ENCODE assay signal across 36 cellular contexts in genomic region chr20:45288376-45288775, GRCh38. TPM values are rescaled to one million over a fixed set of nuclear protein-coding genes. Genes with fewer than 3 reads are reported as not detected.
"Had no signal": no experiment of that assay in that cellular context is flagged by ENCODE, and none has a peak within 500 bp of the region (broad histone marks: within the 10 kb centered on the region; RNA-seq: fewer than 3 reads in every experiment).

No MANE protein-coding gene starts in this region.

- H3K27ac ChIP-seq: brain microvascular endothelial cell, epithelial cell of prostate, esophagus squamous epithelium, gastroesophageal sphincter, heart right ventricle, WERI-Rb-1 had no signal

- H3K36me3 ChIP-seq: brain microvascular endothelial cell, esophagus squamous epithelium, gastroesophageal sphincter, heart right ventricle, WERI-Rb-1 had no signal

- H3K27me3 ChIP-seq: brain microvascular endothelial cell had no signal

- H3K4me1 Mint-ChIP-seq: activated CD4-positive, alpha-beta T cell treated with anti-CD3 and anti-CD28 coated beads for 36 hours; activated T-helper 17 cell treated with anti-CD3 and anti-CD28 coated beads, Interleukin-2, amount 50 U/mL, for 72 hours had no signal

- DNase-seq: activated CD4-positive, alpha-beta memory T cell treated with anti-CD3 and anti-CD28 coated beads for 36 hours; activated CD4-positive, alpha-beta T cell treated with anti-CD3 and anti-CD28 coated beads for 36 hours; activated CD4-positive, alpha-beta T cell treated with anti-CD3 and anti-CD28 coated beads, Interleukin-2, amount 10 ng/mL, durations not matched to agents 24 days and 14 days; activated CD4-positive, CD25-positive, alpha-beta regulatory T cell; activated CD4-positive, CD25-positive, alpha-beta regulatory T cell treated with anti-CD3 and anti-CD28 coated beads, Interleukin-2, amount 50 U/mL, for 72 hours; activated CD8-positive, alpha-beta T cell treated with anti-CD3 and anti-CD28 coated beads, Interleukin-2, amount 10 ng/mL, durations not matched to agents 7 days and 5 days; activated effector memory CD4-positive, alpha-beta T cell treated with Interleukin-2 at 50 U/mL for 16 hours; activated naive CD4-positive, alpha-beta T cell treated with anti-CD3 and anti-CD28 coated beads for 36 hours; activated T-cell treated with anti-CD3 and anti-CD28 coated beads, Interleukin-2, amount 50 U/mL, for 4 hours; amniotic stem cell; anterior cingulate cortex; brain microvascular endothelial cell; effector CD8-positive, alpha-beta T cell; esophagus squamous epithelium; foreskin melanocyte; heart right ventricle; SW 1271; T-cell; T1000; WERI-Rb-1 had no signal

- H3K9me3 ChIP-seq: esophagus squamous epithelium, gastroesophageal sphincter, heart right ventricle had no signal

- H3K27ac Mint-ChIP-seq: activated CD4-positive, alpha-beta memory T cell treated with anti-CD3 and anti-CD28 coated beads for 36 hours; activated CD4-positive, alpha-beta T cell treated with anti-CD3 and anti-CD28 coated beads for 36 hours; activated CD4-positive, alpha-beta T cell treated with anti-CD3 and anti-CD28 coated beads, Interleukin-2, amount 10 ng/mL, durations not matched to agents 24 days and 14 days; activated CD8-positive, alpha-beta T cell treated with anti-CD3 and anti-CD28 coated beads, Interleukin-2, amount 10 ng/mL, durations not matched to agents 7 days and 5 days; activated naive CD4-positive, alpha-beta T cell treated with anti-CD3 and anti-CD28 coated beads for 36 hours; activated T-helper 17 cell treated with anti-CD3 and anti-CD28 coated beads, Interleukin-2, amount 50 U/mL, for 72 hours; T-cell; T-helper 1 cell treated with Interleukin-12 subunit alpha and Interleukin-12 subunit beta and Interleukin-4 antibody, amounts not matched to agents 30 μg/mL and 1 μg/mL, for 36 hours; T-helper 2 cell treated with Interferon-gamma antibody and Interleukin-4, amounts not matched to agents 5 μg/mL and 100 μg/mL, for 36 hours had no signal

- H3K36me3 Mint-ChIP-seq: activated CD4-positive, alpha-beta memory T cell treated with anti-CD3 and anti-CD28 coated beads for 36 hours; activated naive CD4-positive, alpha-beta T cell treated with anti-CD3 and anti-CD28 coated beads, Interleukin-2, amount 50 U/mL, for 24 hours; T-cell had no signal

- H3K4me3 ChIP-seq: esophagus squamous epithelium, gastroesophageal sphincter, heart right ventricle had no signal

- ATAC-seq: activated CD4-positive, alpha-beta T cell treated with anti-CD3 and anti-CD28 coated beads for 36 hours; activated CD8-positive, alpha-beta T cell treated with anti-CD3 and anti-CD28 coated beads, Interleukin-2, amount 10 ng/mL, durations not matched to agents 7 days and 5 days; activated T-cell treated with anti-CD3 and anti-CD28 coated beads, Interleukin-2, amount 50 U/mL, for 4 hours; activated T-helper 17 cell treated with anti-CD3 and anti-CD28 coated beads, Interleukin-2, amount 50 U/mL, for 72 hours; gastroesophageal sphincter; heart right ventricle; T-cell had no signal

- H3K4me3 Mint-ChIP-seq: activated CD4-positive, alpha-beta memory T cell treated with anti-CD3 and anti-CD28 coated beads for 36 hours; activated CD4-positive, alpha-beta T cell treated with anti-CD3 and anti-CD28 coated beads for 36 hours; activated CD4-positive, alpha-beta T cell treated with anti-CD3 and anti-CD28 coated beads, Interleukin-2, amount 10 ng/mL, durations not matched to agents 24 days and 14 days; activated CD8-positive, alpha-beta T cell treated with anti-CD3 and anti-CD28 coated beads, Interleukin-2, amount 10 ng/mL, durations not matched to agents 7 days and 5 days; activated naive CD4-positive, alpha-beta T cell treated with anti-CD3 and anti-CD28 coated beads for 36 hours; activated naive CD4-positive, alpha-beta T cell treated with anti-CD3 and anti-CD28 coated beads, Interleukin-2, amount 50 U/mL, for 24 hours; activated T-cell treated with anti-CD3 and anti-CD28 coated beads, Interleukin-2, amount 50 U/mL, for 4 hours; activated T-helper 17 cell treated with anti-CD3 and anti-CD28 coated beads, Interleukin-2, amount 50 U/mL, for 72 hours; central memory CD8-positive, alpha-beta T cell; T-cell; T-helper 1 cell treated with Interleukin-12 subunit alpha and Interleukin-12 subunit beta and Interleukin-4 antibody, amounts not matched to agents 30 μg/mL and 1 μg/mL, for 36 hours; T-helper 2 cell treated with Interferon-gamma antibody and Interleukin-4, amounts not matched to agents 5 μg/mL and 100 μg/mL, for 36 hours had no signal

RNA-seq across cellular contexts. Expression of gene RBPJL, which starts 18.3 kb away (rescaled TPM):
- total RNA-seq: activated CD4-positive, alpha-beta memory T cell treated with anti-CD3 and anti-CD28 coated beads for 36 hours; activated CD4-positive, alpha-beta T cell treated with anti-CD3 and anti-CD28 coated beads for 36 hours; activated CD4-positive, alpha-beta T cell treated with anti-CD3 and anti-CD28 coated beads, Interleukin-2, amount 10 ng/mL, durations not matched to agents 24 days and 14 days; activated CD8-positive, alpha-beta T cell treated with anti-CD3 and anti-CD28 coated beads, Interleukin-2, amount 10 ng/mL, durations not matched to agents 7 days and 5 days; activated naive CD4-positive, alpha-beta T cell treated with anti-CD3 and anti-CD28 coated beads for 36 hours; activated T-helper 17 cell treated with anti-CD3 and anti-CD28 coated beads, Interleukin-2, amount 50 U/mL, for 72 hours; astrocyte; bronchial epithelial cell; cardiac septum; chondrocyte; dermis microvascular lymphatic vessel endothelial cell; endothelial cell of umbilical vein; esophagus squamous epithelium; fibroblast of lung; fibroblast of villous mesenchyme; gastroesophageal sphincter; glomerular endothelial cell; heart right ventricle had no signal

RNA-seq across cellular contexts. Expression of gene MATN4, which starts 19.7 kb away (rescaled TPM):
- total RNA-seq: cardiac septum, endothelial cell of umbilical vein, fibroblast of villous mesenchyme, gastroesophageal sphincter, glomerular endothelial cell, T-cell had no signal

RNA-seq across cellular contexts. Expression of gene SLPI, which starts 34.0 kb away (rescaled TPM):
- total RNA-seq: activated CD4-positive, alpha-beta memory T cell treated with anti-CD3 and anti-CD28 coated beads for 36 hours; activated CD4-positive, alpha-beta T cell treated with anti-CD3 and anti-CD28 coated beads for 36 hours; activated CD4-positive, alpha-beta T cell treated with anti-CD3 and anti-CD28 coated beads, Interleukin-2, amount 10 ng/mL, durations not matched to agents 24 days and 14 days; activated CD8-positive, alpha-beta T cell treated with anti-CD3 and anti-CD28 coated beads, Interleukin-2, amount 10 ng/mL, durations not matched to agents 7 days and 5 days; activated naive CD4-positive, alpha-beta T cell treated with anti-CD3 and anti-CD28 coated beads for 36 hours; activated T-helper 17 cell treated with anti-CD3 and anti-CD28 coated beads, Interleukin-2, amount 50 U/mL, for 72 hours; endothelial cell of umbilical vein; fibroblast of villous mesenchyme; glomerular endothelial cell had no signal
